In the genomic region with DNA sequence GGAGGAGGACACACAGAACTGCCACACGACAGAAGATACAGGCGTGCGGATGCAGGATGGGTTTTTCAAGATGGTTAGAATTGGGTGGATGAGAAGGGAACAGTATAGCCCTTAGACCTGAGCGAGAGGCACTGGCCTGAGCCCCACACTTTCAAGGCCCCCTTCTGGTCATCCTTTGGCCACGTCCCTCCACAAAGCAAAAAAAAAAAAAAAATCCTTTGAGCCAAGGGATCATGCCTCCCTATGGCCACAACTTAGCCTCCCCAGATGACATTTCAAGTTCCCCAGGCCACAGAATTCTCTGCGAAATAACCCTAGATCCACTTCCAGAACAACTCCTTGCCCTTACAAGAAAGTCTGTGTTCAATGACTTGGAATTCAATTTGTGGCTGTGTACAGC, we compare ENCODE assay signal across 2 cellular contexts.
A peak's percentile ranks its signal among the peaks of the same experiment; 100 is the strongest.
TF ChIP-seq lines count a peak whose summit lies in the region.

No MANE protein-coding gene starts in this region.

TF ChIP-seq in HepG2, 621 proteins besides CTCF, POLR2A, EP300 and RAD21 (continues in another document):
- no peak for TF ChIP-seq ZNF619 (CRISPR knock-in tag; IDR thresholded peaks at IDR 0.05)
- no peak for TF ChIP-seq ZNF124 (CRISPR knock-in tag; IDR thresholded peaks at IDR 0.05)
- TF ChIP-seq ZMYM4 (CRISPR knock-in tag; IDR thresholded peaks at IDR 0.05), result peak; percentile 61; the same call in 1 of the 2 replicates
- TF ChIP-seq MED1 (CRISPR knock-in tag; IDR thresholded peaks at IDR 0.05), result 0 out of 2 replicates have a peak, but pooled peaks have one; percentile 18
- TF ChIP-seq, protein P1, sequence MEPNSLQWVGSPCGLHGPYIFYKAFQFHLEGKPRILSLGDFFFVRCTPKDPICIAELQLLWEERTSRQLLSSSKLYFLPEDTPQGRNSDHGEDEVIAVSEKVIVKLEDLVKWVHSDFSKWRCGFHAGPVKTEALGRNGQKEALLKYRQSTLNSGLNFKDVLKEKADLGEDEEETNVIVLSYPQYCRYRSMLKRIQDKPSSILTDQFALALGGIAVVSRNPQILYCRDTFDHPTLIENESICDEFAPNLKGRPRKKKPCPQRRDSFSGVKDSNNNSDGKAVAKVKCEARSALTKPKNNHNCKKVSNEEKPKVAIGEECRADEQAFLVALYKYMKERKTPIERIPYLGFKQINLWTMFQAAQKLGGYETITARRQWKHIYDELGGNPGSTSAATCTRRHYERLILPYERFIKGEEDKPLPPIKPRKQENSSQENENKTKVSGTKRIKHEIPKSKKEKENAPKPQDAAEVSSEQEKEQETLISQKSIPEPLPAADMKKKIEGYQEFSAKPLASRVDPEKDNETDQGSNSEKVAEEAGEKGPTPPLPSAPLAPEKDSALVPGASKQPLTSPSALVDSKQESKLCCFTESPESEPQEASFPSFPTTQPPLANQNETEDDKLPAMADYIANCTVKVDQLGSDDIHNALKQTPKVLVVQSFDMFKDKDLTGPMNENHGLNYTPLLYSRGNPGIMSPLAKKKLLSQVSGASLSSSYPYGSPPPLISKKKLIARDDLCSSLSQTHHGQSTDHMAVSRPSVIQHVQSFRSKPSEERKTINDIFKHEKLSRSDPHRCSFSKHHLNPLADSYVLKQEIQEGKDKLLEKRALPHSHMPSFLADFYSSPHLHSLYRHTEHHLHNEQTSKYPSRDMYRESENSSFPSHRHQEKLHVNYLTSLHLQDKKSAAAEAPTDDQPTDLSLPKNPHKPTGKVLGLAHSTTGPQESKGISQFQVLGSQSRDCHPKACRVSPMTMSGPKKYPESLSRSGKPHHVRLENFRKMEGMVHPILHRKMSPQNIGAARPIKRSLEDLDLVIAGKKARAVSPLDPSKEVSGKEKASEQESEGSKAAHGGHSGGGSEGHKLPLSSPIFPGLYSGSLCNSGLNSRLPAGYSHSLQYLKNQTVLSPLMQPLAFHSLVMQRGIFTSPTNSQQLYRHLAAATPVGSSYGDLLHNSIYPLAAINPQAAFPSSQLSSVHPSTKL (CRISPR knock-in tag; IDR thresholded peaks at IDR 0.05), result 0 out of 2 replicates have a peak, but pooled peaks have one; percentile 3
- TF ChIP-seq MEIS1 (CRISPR knock-in tag; IDR thresholded peaks at IDR 0.05; ENCODE audit: borderline replicate concordance), result no peak
- TF ChIP-seq SMC3 (IDR thresholded peaks at IDR 0.05; ENCODE audit: low read length), result 0 out of 2 replicates have a peak, but pooled peaks have one; percentile 30
- no peak for TF ChIP-seq ZNF225 (CRISPR knock-in tag; IDR thresholded peaks at IDR 0.05)
- TF ChIP-seq, protein P2, sequence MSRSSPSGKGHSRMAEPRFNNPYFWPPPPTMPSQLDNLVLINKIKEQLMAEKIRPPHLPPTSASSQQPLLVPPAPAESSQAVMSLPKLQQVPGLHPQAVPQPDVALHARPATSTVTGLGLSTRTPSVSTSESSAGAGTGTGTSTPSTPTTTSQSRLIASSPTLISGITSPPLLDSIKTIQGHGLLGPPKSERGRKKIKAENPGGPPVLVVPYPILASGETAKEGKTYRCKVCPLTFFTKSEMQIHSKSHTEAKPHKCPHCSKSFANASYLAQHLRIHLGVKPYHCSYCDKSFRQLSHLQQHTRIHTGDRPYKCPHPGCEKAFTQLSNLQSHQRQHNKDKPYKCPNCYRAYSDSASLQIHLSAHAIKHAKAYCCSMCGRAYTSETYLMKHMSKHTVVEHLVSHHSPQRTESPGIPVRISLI (CRISPR knock-in tag; IDR thresholded peaks at IDR 0.05; ENCODE audit: borderline replicate concordance), result peak; percentile 93
- TF ChIP-seq GFI1 (CRISPR knock-in tag; IDR thresholded peaks at IDR 0.05; ENCODE audit: borderline replicate concordance), result 0 out of 2 replicates have a peak, but pooled peaks have one; percentile 13
- TF ChIP-seq ZNF12 (CRISPR knock-in tag; IDR thresholded peaks at IDR 0.05), result no peak
- TF ChIP-seq DNMT1 (CRISPR knock-in tag; IDR thresholded peaks at IDR 0.05), result no peak
- TF ChIP-seq NCOA1 (CRISPR knock-in tag; IDR thresholded peaks at IDR 0.05), result 0 out of 2 replicates have a peak, but pooled peaks have one; percentile 55
- peak; percentile 63 for TF ChIP-seq ZBTB38 (CRISPR knock-in tag; IDR thresholded peaks at IDR 0.05)
- no peak for TF ChIP-seq ESRRA (CRISPR knock-in tag; IDR thresholded peaks at IDR 0.05; ENCODE audit: low read depth)
- TF ChIP-seq, protein P3, sequence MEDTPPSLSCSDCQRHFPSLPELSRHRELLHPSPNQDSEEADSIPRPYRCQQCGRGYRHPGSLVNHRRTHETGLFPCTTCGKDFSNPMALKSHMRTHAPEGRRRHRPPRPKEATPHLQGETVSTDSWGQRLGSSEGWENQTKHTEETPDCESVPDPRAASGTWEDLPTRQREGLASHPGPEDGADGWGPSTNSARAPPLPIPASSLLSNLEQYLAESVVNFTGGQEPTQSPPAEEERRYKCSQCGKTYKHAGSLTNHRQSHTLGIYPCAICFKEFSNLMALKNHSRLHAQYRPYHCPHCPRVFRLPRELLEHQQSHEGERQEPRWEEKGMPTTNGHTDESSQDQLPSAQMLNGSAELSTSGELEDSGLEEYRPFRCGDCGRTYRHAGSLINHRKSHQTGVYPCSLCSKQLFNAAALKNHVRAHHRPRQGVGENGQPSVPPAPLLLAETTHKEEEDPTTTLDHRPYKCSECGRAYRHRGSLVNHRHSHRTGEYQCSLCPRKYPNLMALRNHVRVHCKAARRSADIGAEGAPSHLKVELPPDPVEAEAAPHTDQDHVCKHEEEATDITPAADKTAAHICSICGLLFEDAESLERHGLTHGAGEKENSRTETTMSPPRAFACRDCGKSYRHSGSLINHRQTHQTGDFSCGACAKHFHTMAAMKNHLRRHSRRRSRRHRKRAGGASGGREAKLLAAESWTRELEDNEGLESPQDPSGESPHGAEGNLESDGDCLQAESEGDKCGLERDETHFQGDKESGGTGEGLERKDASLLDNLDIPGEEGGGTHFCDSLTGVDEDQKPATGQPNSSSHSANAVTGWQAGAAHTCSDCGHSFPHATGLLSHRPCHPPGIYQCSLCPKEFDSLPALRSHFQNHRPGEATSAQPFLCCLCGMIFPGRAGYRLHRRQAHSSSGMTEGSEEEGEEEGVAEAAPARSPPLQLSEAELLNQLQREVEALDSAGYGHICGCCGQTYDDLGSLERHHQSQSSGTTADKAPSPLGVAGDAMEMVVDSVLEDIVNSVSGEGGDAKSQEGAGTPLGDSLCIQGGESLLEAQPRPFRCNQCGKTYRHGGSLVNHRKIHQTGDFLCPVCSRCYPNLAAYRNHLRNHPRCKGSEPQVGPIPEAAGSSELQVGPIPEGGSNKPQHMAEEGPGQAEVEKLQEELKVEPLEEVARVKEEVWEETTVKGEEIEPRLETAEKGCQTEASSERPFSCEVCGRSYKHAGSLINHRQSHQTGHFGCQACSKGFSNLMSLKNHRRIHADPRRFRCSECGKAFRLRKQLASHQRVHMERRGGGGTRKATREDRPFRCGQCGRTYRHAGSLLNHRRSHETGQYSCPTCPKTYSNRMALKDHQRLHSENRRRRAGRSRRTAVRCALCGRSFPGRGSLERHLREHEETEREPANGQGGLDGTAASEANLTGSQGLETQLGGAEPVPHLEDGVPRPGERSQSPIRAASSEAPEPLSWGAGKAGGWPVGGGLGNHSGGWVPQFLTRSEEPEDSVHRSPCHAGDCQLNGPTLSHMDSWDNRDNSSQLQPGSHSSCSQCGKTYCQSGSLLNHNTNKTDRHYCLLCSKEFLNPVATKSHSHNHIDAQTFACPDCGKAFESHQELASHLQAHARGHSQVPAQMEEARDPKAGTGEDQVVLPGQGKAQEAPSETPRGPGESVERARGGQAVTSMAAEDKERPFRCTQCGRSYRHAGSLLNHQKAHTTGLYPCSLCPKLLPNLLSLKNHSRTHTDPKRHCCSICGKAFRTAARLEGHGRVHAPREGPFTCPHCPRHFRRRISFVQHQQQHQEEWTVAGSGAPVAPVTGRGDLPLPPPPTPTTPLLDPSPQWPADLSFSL (CRISPR knock-in tag; IDR thresholded peaks at IDR 0.05), result 0 out of 2 replicates have a peak, but pooled peaks have one; percentile 30

TF ChIP-seq in GM12878, 131 proteins besides CTCF, POLR2A, EP300 and RAD21:
- TF ChIP-seq CHD4 (IDR thresholded peaks at IDR 0.05) (no peak), NFIC (IDR thresholded peaks at IDR 0.05; ENCODE audit: low read depth, low read length) (no peak), BHLHE40 (IDR thresholded peaks at IDR 0.05; ENCODE audit: borderline replicate concordance in 1 of 2, low read depth in 2 of 2, low read length in 1 of 2) (no peak), SP1 (IDR thresholded peaks at IDR 0.05; ENCODE audit: low read depth, low read length) (no peak), BACH1 (IDR thresholded peaks at IDR 0.05; ENCODE audit: borderline replicate concordance) (no peak), FOXM1 (IDR thresholded peaks at IDR 0.05; ENCODE audit: low read depth, low read length) (no peak), SUZ12 (IDR thresholded peaks at IDR 0.05; ENCODE audit: unreplicated experiment) (no peak), WRNIP1 (IDR thresholded peaks at IDR 0.05; ENCODE audit: borderline replicate concordance, low read depth, low read length) (no peak)
- TF ChIP-seq, protein P4, sequence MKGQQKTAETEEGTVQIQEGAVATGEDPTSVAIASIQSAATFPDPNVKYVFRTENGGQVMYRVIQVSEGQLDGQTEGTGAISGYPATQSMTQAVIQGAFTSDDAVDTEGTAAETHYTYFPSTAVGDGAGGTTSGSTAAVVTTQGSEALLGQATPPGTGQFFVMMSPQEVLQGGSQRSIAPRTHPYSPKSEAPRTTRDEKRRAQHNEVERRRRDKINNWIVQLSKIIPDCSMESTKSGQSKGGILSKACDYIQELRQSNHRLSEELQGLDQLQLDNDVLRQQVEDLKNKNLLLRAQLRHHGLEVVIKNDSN (IDR thresholded peaks at IDR 0.05; ENCODE audit: borderline replicate concordance, extremely low read length, insufficient read depth, low read depth, low read length), result no peak
